1 cellular context compared by ENCODE assay signal in the genomic region with DNA sequence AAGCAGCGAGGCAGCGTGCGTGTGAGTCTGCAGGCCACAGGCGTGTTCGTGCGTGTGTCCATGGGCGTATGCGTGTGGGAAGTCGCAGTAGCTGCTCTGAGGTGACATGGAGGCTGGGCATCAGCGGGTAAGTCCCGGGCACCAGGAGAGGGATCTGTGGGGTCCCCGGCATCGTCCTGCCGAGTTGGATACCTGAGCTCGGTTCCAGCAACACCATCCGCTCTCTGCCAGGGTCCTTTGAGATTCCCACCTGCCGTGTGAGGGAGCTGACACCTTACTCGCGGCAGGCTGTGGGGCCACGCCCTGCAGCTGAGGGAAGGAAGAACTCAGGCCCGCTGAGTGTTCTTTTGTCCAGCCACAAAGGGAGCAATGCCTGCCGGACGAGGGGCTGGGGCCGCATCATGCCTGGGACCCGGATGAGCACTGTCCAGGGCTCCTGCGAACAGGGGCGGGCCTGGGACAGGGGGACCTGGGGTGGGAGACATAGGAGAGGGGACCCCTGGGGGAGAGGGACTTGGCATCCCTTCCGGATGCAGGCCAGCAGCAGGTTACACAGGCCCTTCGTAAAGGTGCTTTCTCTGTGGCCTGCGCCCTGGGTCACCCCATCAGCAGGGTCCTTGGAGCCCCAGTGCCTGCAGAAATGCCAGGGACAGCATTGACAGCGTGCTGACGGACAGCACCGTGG.
TF ChIP-seq lines count a peak whose summit lies in the region.

No MANE protein-coding gene starts in this region.

TF ChIP-seq in HepG2, 621 proteins besides CTCF, POLR2A, EP300 and RAD21:
- peak; percentile 27; the same call in 1 of the 2 replicates for TF ChIP-seq ZNF768 (CRISPR knock-in tag; IDR thresholded peaks at IDR 0.05)
- TF ChIP-seq MIER2 (CRISPR knock-in tag; IDR thresholded peaks at IDR 0.05), result no peak
